Comparison of ENCODE assay signal across 18 cellular contexts in the genomic region with DNA sequence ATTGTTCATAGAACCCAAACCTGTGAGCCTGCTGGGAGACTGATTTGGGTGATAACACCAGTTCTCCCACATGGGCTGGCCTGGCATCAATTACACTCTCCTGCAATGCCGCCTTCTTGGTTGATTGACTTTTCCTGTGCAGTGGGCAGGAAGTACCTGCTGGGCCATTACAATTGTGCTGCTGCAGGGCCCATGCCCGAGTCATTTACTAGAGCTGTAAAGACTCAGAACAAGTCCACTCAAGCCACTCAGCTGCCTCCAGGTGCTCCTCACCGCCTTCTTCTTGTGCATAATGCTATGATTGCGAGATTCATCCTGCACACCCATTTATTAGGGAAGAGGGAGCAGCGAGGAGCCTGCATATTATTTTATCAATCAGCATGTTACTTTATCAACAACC.
"Had no signal": no experiment of that assay in that cellular context is flagged by ENCODE, and none has a peak within 500 bp of the region (broad histone marks: within the 10 kb centered on the region; RNA-seq: fewer than 3 reads in every experiment).

No MANE protein-coding gene starts in this region.

- H3K4me3 ChIP-seq: breast epithelium, left ventricle myocardium inferior, lung, transverse colon had no signal

- H3K36me3 ChIP-seq: breast epithelium, left ventricle myocardium inferior, transverse colon had no signal

- H3K27me3 ChIP-seq: transverse colon had no signal

- H3K4me1 ChIP-seq: breast epithelium, left ventricle myocardium inferior, transverse colon had no signal

- H3K9me3 ChIP-seq: breast epithelium, left ventricle myocardium inferior, transverse colon had no signal

- ATAC-seq: activated naive CD4-positive, alpha-beta T cell treated with anti-CD3 and anti-CD28 coated beads, Interleukin-2, amount 50 U/mL, for 72 hours; activated T-cell treated with anti-CD3 and anti-CD28 coated beads, Interleukin-2, amount 50 U/mL, for 72 hours; natural killer cell; right cardiac atrium had no signal

- DNase-seq: activated B cell treated with CpG ODN at 0.5 μM for 24 hours; activated naive CD4-positive, alpha-beta T cell; activated T-cell treated with anti-CD3 and anti-CD28 coated beads for 4 hours; activated T-cell treated with anti-CD3 and anti-CD28 coated beads, Interleukin-2, amount 50 U/mL, for 72 hours; dermis blood vessel endothelial cell; effector CD4-positive, alpha-beta T cell; kidney glomerular epithelial cell; left ventricle myocardium inferior; mesendoderm; natural killer cell; right cardiac atrium; stimulated activated CD4-positive, alpha-beta T cell treated with anti-CD3 and anti-CD28 coated beads, Interleukin-2, amount 100 ng/mL, for 48 hours; stimulated activated naive CD4-positive, alpha-beta T cell treated with Interleukin-2 at 50 U/mL for 16 hours; transverse colon had no signal

- H3K27ac ChIP-seq: breast epithelium, epithelial cell of prostate, left ventricle myocardium inferior, transverse colon had no signal
